ENCODE assay signal across 20 cellular contexts in the genomic region with DNA sequence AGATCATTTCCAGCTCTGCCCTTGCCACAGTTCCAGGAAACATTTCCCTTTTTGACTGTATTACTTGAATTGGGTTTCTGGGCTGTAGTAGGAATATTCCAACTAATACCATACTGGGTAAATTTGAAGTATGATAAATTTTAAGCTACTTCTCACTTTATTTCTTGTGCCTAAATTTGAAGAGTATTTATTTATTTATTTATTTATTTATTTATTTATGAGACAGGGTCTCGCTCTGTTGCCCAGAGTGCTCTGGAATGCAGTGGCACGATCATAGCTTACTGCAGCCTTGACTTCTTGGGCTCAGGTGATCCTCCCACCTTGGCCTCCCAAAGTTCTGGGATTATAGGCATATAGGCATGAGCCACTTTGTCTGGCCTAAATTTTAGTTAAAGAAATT.
"Had no signal": no experiment of that assay in that cellular context is flagged by ENCODE, and none has a peak within 500 bp of the region (broad histone marks: within the 10 kb centered on the region; RNA-seq: fewer than 3 reads in every experiment).

No MANE protein-coding gene starts in this region.

- H3K36me3 ChIP-seq: esophagus squamous epithelium, gastrocnemius medialis, heart left ventricle, left lung, lower lobe of right lung had no signal

- H3K9me3 ChIP-seq: esophagus squamous epithelium, gastrocnemius medialis, heart left ventricle, left lung, lower lobe of right lung had no signal

- DNase-seq: dermis blood vessel endothelial cell; dorsolateral prefrontal cortex; effector CD4-positive, alpha-beta T cell; effector memory CD4-positive, alpha-beta T cell; erythroblast; esophagus squamous epithelium; foreskin fibroblast; foreskin melanocyte; gastrocnemius medialis; heart left ventricle; hippocampal formation; left cardiac atrium; left lung; left ventricle myocardium superior; lower lobe of right lung; mesenchymal stem cell; midbrain had no signal

- ATAC-seq: esophagus mucosa, gastrocnemius medialis, heart left ventricle, left cardiac atrium, left lung, left ventricle myocardium superior, lower lobe of right lung had no signal

- H3K4me3 ChIP-seq: coronary artery, dorsolateral prefrontal cortex, esophagus squamous epithelium, gastrocnemius medialis, heart left ventricle, left lung, lower lobe of right lung had no signal

- H3K4me1 ChIP-seq: gastrocnemius medialis had no signal

- H3K27me3 ChIP-seq: dorsolateral prefrontal cortex, esophagus squamous epithelium, gastrocnemius medialis, heart left ventricle, left lung had no signal

- H3K27ac ChIP-seq: coronary artery, dorsolateral prefrontal cortex, epithelial cell of prostate, esophagus squamous epithelium, gastrocnemius medialis, heart left ventricle, left lung, lower lobe of right lung had no signal
